15 cellular contexts compared by ENCODE assay signal in genomic region chr3:184726497-184726896, GRCh38. TPM values are rescaled to one million over a fixed set of nuclear protein-coding genes. Genes with fewer than 3 reads are reported as not detected.
DNase-seq lines count a peak whose midpoint lies in the region; ATAC-seq and TF ChIP-seq lines count a peak whose summit lies in the region.
"Had no signal": no experiment of that assay in that cellular context is flagged by ENCODE, and none has a peak within 500 bp of the region (broad histone marks: within the 10 kb centered on the region; RNA-seq: fewer than 3 reads in every experiment).

No MANE protein-coding gene starts in this region.

- H3K36me3 ChIP-seq in PC-3 (ENCODE audit: low read depth, low read length), result no peaks in the 10 kb centered on the region
- H3K36me3 ChIP-seq in mammary epithelial cell (ENCODE audit: insufficient read depth, low read length), result no peaks in the 10 kb centered on the region
- H3K36me3 ChIP-seq in mesodermal cell (ENCODE audit: control insufficient read depth, insufficient read depth, low read length), result no peaks in the 10 kb centered on the region
- H3K36me3 ChIP-seq in trophoblast cell (ENCODE audit: control insufficient read depth in 1 of 2, insufficient read depth in 2 of 2, low read length in 2 of 2), result no peaks in the 10 kb centered on the region
- no peaks in the 10 kb centered on the region for H3K36me3 ChIP-seq in transverse colon

- no peaks in the 10 kb centered on the region for H3F3A ChIP-seq in PC-3 (ENCODE audit: low read length, unreplicated experiment)

- ATAC-seq in PC-3, result peak; percentile 20; the same call in 1 of the 2 replicates

- no peak overlapping the region for H4K8ac ChIP-seq in trophoblast cell (ENCODE audit: low read depth, low read length)

- BruUV-seq in PC-3 (replicated peaks; lab: Mats Ljungman, UMichigan), result no TSS peak
- no TSS peak for BruUV-seq in mammary epithelial cell (replicated peaks; lab: Mats Ljungman, UMichigan)

- no peaks in the 10 kb centered on the region for H3K27me3 ChIP-seq in PC-3 (ENCODE audit: low read length)
- H3K27me3 ChIP-seq in mammary epithelial cell (ENCODE audit: insufficient read depth, low read length), result no peaks in the 10 kb centered on the region
- H3K27me3 ChIP-seq in trophoblast cell (ENCODE audit: insufficient read depth, low read length), result no peaks in the 10 kb centered on the region
- H3K27me3 ChIP-seq in transverse colon, result no peaks in the 10 kb centered on the region

- intact Hi-C loops in PC-3 (cut with micrococcal nuclease), result no loop called here
- intact Hi-C loops in mammary epithelial cell (cut with micrococcal nuclease), result loop anchor here (1.0 to 5.0 kb wide), 4 partner anchors 14 to 50 kb away; partner anchors contain the start of gene MAGEF1
- intact Hi-C loops in transverse colon (cut with DNase I; ENCODE audit: low total_unique reads), result loop anchor here (5.0 kb wide), 1 partner anchor 51 kb away; no protein-coding TSS in a partner anchor

- H2AFZ ChIP-seq in PC-3 (ENCODE audit: low read length), result no peak overlapping the region
- peak overlapping the region; percentile 55 for H2AFZ ChIP-seq in mammary epithelial cell (ENCODE audit: low read depth, low read length)
- H2AFZ ChIP-seq in trophoblast cell (ENCODE audit: insufficient read depth, low read length, poor library complexity), result no peak overlapping the region

- H3K4me1 ChIP-seq in PC-3 (ENCODE audit: insufficient read depth, low read length) (no peaks in the 10 kb centered on the region), mammary epithelial cell (ENCODE audit: insufficient read depth, low read length) (peaks cover 18% of the 10 kb centered on the region), mesodermal cell (ENCODE audit: control insufficient read depth, insufficient read depth, low read length, poor library complexity, severe bottlenecking) (no peaks in the 10 kb centered on the region), trophoblast cell (ENCODE audit: control insufficient read depth in 1 of 2, insufficient read depth in 2 of 2, low read length in 2 of 2) (peaks cover 10% of the 10 kb centered on the region in 2 experiments), transverse colon (no peaks in the 10 kb centered on the region)

- peaks cover 7% of the 10 kb centered on the region for H3K79me1 ChIP-seq in trophoblast cell (ENCODE audit: low read length)

- no peak for TF ChIP-seq POLR2A in transverse colon (IDR thresholded peaks at IDR 0.05)

- H3K9ac ChIP-seq in PC-3 (ENCODE audit: low read length) (no peak overlapping the region), mammary epithelial cell (ENCODE audit: insufficient read depth, low read length) (no peak overlapping the region), trophoblast cell (ENCODE audit: low read length) (no peak overlapping the region)

- POLR2A ChIA-PET in PC-3 (lab: Charles Lee; ENCODE audit: unreplicated experiment), result no interaction called here

- no peak overlapping the region for H3K18ac ChIP-seq in trophoblast cell (ENCODE audit: low read length)

- DNase-seq in PC-3, result no peak
- peak; percentile 78 for DNase-seq in mammary epithelial cell
- no peak for DNase-seq in trophoblast cell
- DNase-seq in transverse colon, result no peak
- DNase-seq in NCI-H2196 treated with DMSO at 0.1 percent for 48 hours (lab: John Stamatoyannopoulos, UW; ENCODE audit: unreplicated experiment), result no peak
- DNase-seq in NCI-H1417 (lab: John Stamatoyannopoulos, UW), result no peak
- DNase-seq: Calu3; CD4-positive, CD25-positive, alpha-beta regulatory T cell; DMS53; HCEC 1CT; NCI-H146; NCI-H2081; NCI-H524 had no signal

- no peak overlapping the region for H3K4me2 ChIP-seq in PC-3 (ENCODE audit: low read length)
- peak overlapping the region; percentile 19 for H3K4me2 ChIP-seq in mammary epithelial cell (ENCODE audit: insufficient read depth, low read depth, low read length)
- no peak overlapping the region for H3K4me2 ChIP-seq in trophoblast cell (ENCODE audit: low read length)

- in situ Hi-C loops in mammary epithelial cell (cut with MboI; ENCODE audit: low sequenced_read_pairs in 2 of 2), result no loop called here
- in situ Hi-C loops in transverse colon (cut with MboI; ENCODE audit: low pct_ligation_motif_present in 1 of 4, low pct_unique_long_range_greater_than_20kb in 1 of 4, low sequenced_read_pairs in 3 of 4), result no loop called here

- TF ChIP-seq EP300 in transverse colon (IDR thresholded peaks at IDR 0.05; ENCODE audit: low read depth), result no peak

- H4K91ac ChIP-seq in trophoblast cell (ENCODE audit: low read depth, low read length), result peak overlapping the region; percentile 76

- no peaks in the 10 kb centered on the region for H3K9me2 ChIP-seq in PC-3 (replicated peaks; ENCODE audit: low read length)

- CTCF ChIA-PET in PC-3 (lab: Charles Lee), result no interaction called here
- CTCF ChIA-PET in mammary epithelial cell (lab: Charles Lee; ENCODE audit: low non-redundant PET), result interaction anchor here (0.6 to 2.8 kb wide), 3 partner anchors 21 to 165 kb away, joined by 9 to 13 read pairs (median 13); partner anchors contain the start of gene EPHB3

- H4K12ac ChIP-seq in trophoblast cell (ENCODE audit: low read depth, low read length), result no peak overlapping the region

- H3K4me3 ChIP-seq in PC-3 (ENCODE audit: low read length) (no peak overlapping the region), mammary epithelial cell (replicated peaks in 1 of 3; ENCODE audit: insufficient read depth in 1 of 3, low read depth in 2 of 3, low read length in 3 of 3) (no peak overlapping the region), mesodermal cell (ENCODE audit: extremely low read depth, insufficient read depth, low read length, poor library complexity, severe bottlenecking) (no peak overlapping the region), trophoblast cell (ENCODE audit: low read depth, low read length) (no peak overlapping the region), transverse colon (no peak overlapping the region)
- H3K4me3 ChIP-seq: K562 had no signal

- 8% methylated on average over 4 of the region's 4 CpGs for WGBS in mammary epithelial cell (ENCODE audit: low coverage, missing lambda C conversion rate)
- WGBS in mesodermal cell (ENCODE audit: insufficient coverage in 2 of 2), 2 experiments, result 86 to 90% methylated on average over 2 to 3 of the region's 4 CpGs
- no CpG with 5 or more reads among the region's 4 CpGs for WGBS in trophoblast cell (ENCODE audit: extremely low coverage, insufficient coverage, insufficient read length)
- 0 to 73% methylated on average over 1 to 4 of the region's 4 CpGs for WGBS in transverse colon (ENCODE audit: low coverage in 1 of 2), 2 donors

- no peaks in the 10 kb centered on the region for H3K79me2 ChIP-seq in PC-3 (ENCODE audit: low read length)
- H3K79me2 ChIP-seq in mammary epithelial cell (ENCODE audit: insufficient read depth, low read length), result no peaks in the 10 kb centered on the region
- no peaks in the 10 kb centered on the region for H3K79me2 ChIP-seq in trophoblast cell (ENCODE audit: control insufficient read depth, insufficient read depth, low read length, poor library complexity)

- dilution Hi-C loops in mammary epithelial cell (cut with HindIII; ENCODE audit: low sequenced_read_pairs), result no loop called here

- peak overlapping the region; percentile 99 for H2AK5ac ChIP-seq in trophoblast cell (ENCODE audit: low read length)

- peak overlapping the region; percentile 71 for H3K14ac ChIP-seq in trophoblast cell (ENCODE audit: low read length)

- H3K27ac ChIP-seq in PC-3 (ENCODE audit: low read length) (no peak overlapping the region), mammary epithelial cell (ENCODE audit: insufficient read depth, low read depth, low read length) (peak overlapping the region; percentile 21), mesodermal cell (ENCODE audit: low read depth, low read length, severe bottlenecking) (peak overlapping the region; percentile 74), trophoblast cell (ENCODE audit: low read depth, low read length) (peak overlapping the region; percentile 50), transverse colon (no peak overlapping the region)

- no peaks in the 10 kb centered on the region for H4K20me1 ChIP-seq in PC-3 (ENCODE audit: low read length)
- no peaks in the 10 kb centered on the region for H4K20me1 ChIP-seq in mammary epithelial cell (ENCODE audit: insufficient read depth, low read length)

- peak overlapping the region; percentile 93 for H2BK120ac ChIP-seq in trophoblast cell (ENCODE audit: insufficient read depth, low read length, poor library complexity)

- peak overlapping the region; percentile 67 for H3K4ac ChIP-seq in trophoblast cell (ENCODE audit: low read depth, low read length)

- peak overlapping the region; percentile 87 for H2BK5ac ChIP-seq in trophoblast cell (ENCODE audit: low read depth, low read length, poor library complexity)

- no peak overlapping the region for H3K23ac ChIP-seq in trophoblast cell (ENCODE audit: low read length)

- no peak for TF ChIP-seq CTCF in PC-3 (conservative IDR thresholded peaks at IDR 0.05; ENCODE audit: low read depth, low read length)
- no peak for TF ChIP-seq CTCF in mammary epithelial cell (conservative IDR thresholded peaks at IDR 0.05 in 1 of 2, IDR thresholded peaks at IDR 0.05 in 1 of 2; ENCODE audit: extremely low read depth in 1 of 2, insufficient read depth in 1 of 2, low read depth in 1 of 2, low read length in 2 of 2)
- no peak for TF ChIP-seq CTCF in transverse colon (IDR thresholded peaks at IDR 0.05)

- H2BK12ac ChIP-seq in trophoblast cell (ENCODE audit: low read length), result peak overlapping the region; percentile 100

- H3K9me3 ChIP-seq in PC-3 (ENCODE audit: low read length) (no peaks in the 10 kb centered on the region), mammary epithelial cell (replicated peaks; ENCODE audit: insufficient read depth, low read length) (no peaks in the 10 kb centered on the region), mesodermal cell (ENCODE audit: control insufficient read depth, low read length) (no peaks in the 10 kb centered on the region), trophoblast cell (ENCODE audit: insufficient read depth, low read depth, low read length) (no peaks in the 10 kb centered on the region), transverse colon (no peaks in the 10 kb centered on the region)

RNA-seq across cellular contexts. Expression of gene MAGEF1, which starts 14.6 kb away (rescaled TPM):
- total RNA-seq in PC-3 (2014; rRNA removed) (43.6 and 57.4 TPM in 2 replicates), mammary epithelial cell (10 to 100 TPM; 19.0 to 27.8 TPM), transverse colon (10 to 100 TPM in 3 of 4 donors, 1 to 10 TPM in 1; 4.2 to 22.5 (median 16.0) TPM)
- 14.3 TPM for polyA plus RNA-seq in mammary epithelial cell
- polyA minus RNA-seq in mammary epithelial cell, result 4.4 TPM
- 47.9 TPM for polyA plus RNA-seq in mesodermal cell (2013, experiment 1 of 2)
- 47.0 TPM for polyA plus RNA-seq in mesodermal cell (2013, experiment 2 of 2)
- polyA plus RNA-seq in trophoblast cell (2013), result 28.9 and 31.1 TPM in 2 replicates

Comparison
In these comparisons a context has a peak if more than half of its experiments do, and no peak if none do; other contexts are left out.
1. H3K27ac ChIP-seq: peak in mammary epithelial cell (single experiment), mesodermal cell (single experiment) and trophoblast cell (single experiment); none in PC-3 (single experiment) and transverse colon (0 of 4).